21 cellular contexts compared by ENCODE assay signal in genomic region chr5:30041831-30042385, GRCh38.
DNase-seq lines count a peak whose midpoint lies in the region; ATAC-seq and TF ChIP-seq lines count a peak whose summit lies in the region.
"Had no signal": no experiment of that assay in that cellular context is flagged by ENCODE, and none has a peak within 500 bp of the region (broad histone marks: within the 10 kb centered on the region; RNA-seq: fewer than 3 reads in every experiment).

No MANE protein-coding gene starts in this region.

- no peaks in the 10 kb centered on the region for H3K27me3 Mint-ChIP-seq in MCF 10A (ENCODE audit: insufficient read depth, unreplicated experiment)

- no peak overlapping the region for H3K9ac ChIP-seq in mammary epithelial cell (ENCODE audit: insufficient read depth, low read length)
- H3K9ac ChIP-seq: GM23248, KMS-11 had no signal

- H3K4me1 ChIP-seq in mammary epithelial cell (ENCODE audit: insufficient read depth, low read length) (no peaks in the 10 kb centered on the region), osteoblast (ENCODE audit: insufficient read depth, low read length) (no peaks in the 10 kb centered on the region)
- H3K4me1 ChIP-seq: SJCRH30 had no signal

- CTCF ChIA-PET in MCF 10A (lab: Yijun Ruan, JAX) (interaction anchor here (0.5 to 3.8 kb wide), 15 partner anchors 12 to 1190 kb away, joined by 3 to 62 read pairs (median 4); no protein-coding TSS in a partner anchor), mammary epithelial cell (lab: Charles Lee; ENCODE audit: low non-redundant PET) (no interaction called here)

- BruUV-seq in MCF 10A (replicated peaks; lab: Mats Ljungman, UMichigan) (no TSS peak), mammary epithelial cell (replicated peaks; lab: Mats Ljungman, UMichigan) (no TSS peak)

- no peaks in the 10 kb centered on the region for H3K79me2 ChIP-seq in mammary epithelial cell (ENCODE audit: insufficient read depth, low read length)
- no peaks in the 10 kb centered on the region for H3K79me2 ChIP-seq in osteoblast (ENCODE audit: insufficient read depth, low read length)

- 53% methylated on average over 7 of the region's 7 CpGs for WGBS in mammary epithelial cell (ENCODE audit: low coverage, missing lambda C conversion rate)

- dilution Hi-C loops in mammary epithelial cell (cut with HindIII; ENCODE audit: low sequenced_read_pairs): no loop called here

- H3K27ac Mint-ChIP-seq in MCF 10A (ENCODE audit: low read depth, unreplicated experiment): peak overlapping the region; percentile 60

- DNase-seq in MCF 10A (ENCODE audit: unreplicated experiment): no peak
- DNase-seq in mammary epithelial cell: no peak
- DNase-seq in SW480 (ENCODE audit: low spot score): peak; percentile 33
- peak; percentile 2 for DNase-seq in osteoblast (ENCODE audit: insufficient read length, low spot score, missing footprints)
- no peak for DNase-seq in SKM-1 (lab: John Stamatoyannopoulos, UW; ENCODE audit: unreplicated experiment)
- no peak for DNase-seq in D341Med (ENCODE audit: low spot score)
- no peak for DNase-seq in NCI-H2029 (lab: John Stamatoyannopoulos, UW)
- DNase-seq: DMS79, GM23248, IMR-90, NCI-H1105, NCI-H1694, NCI-H2081 treated with DMSO at 0.1 percent for 48 hours, NCI-H2171 treated with DMSO at 0.1 percent for 48 hours, NCI-H526, SJCRH30 had no signal

- in situ Hi-C loops in mammary epithelial cell (cut with MboI; ENCODE audit: low sequenced_read_pairs in 2 of 2): no loop called here

- H3K4me3 ChIP-seq in mammary epithelial cell (replicated peaks in 1 of 3; ENCODE audit: insufficient read depth in 1 of 3, low read depth in 2 of 3, low read length in 3 of 3): no peak overlapping the region
- no peak overlapping the region for H3K4me3 ChIP-seq in osteoblast (ENCODE audit: insufficient read depth, low read length)
- H3K4me3 ChIP-seq: GM23248, HAP-1, SJCRH30 had no signal

- no peak overlapping the region for H3K4me3 Mint-ChIP-seq in MCF 10A (ENCODE audit: unreplicated experiment)

- no peak for TF ChIP-seq CTCF in MCF 10A (IDR thresholded peaks at IDR 0.05; ENCODE audit: unreplicated experiment)
- TF ChIP-seq CTCF in mammary epithelial cell (conservative IDR thresholded peaks at IDR 0.05 in 1 of 2, IDR thresholded peaks at IDR 0.05 in 1 of 2; ENCODE audit: extremely low read depth in 1 of 2, insufficient read depth in 1 of 2, low read depth in 1 of 2, low read length in 2 of 2): no peak
- no peak for TF ChIP-seq CTCF in osteoblast (IDR thresholded peaks at IDR 0.05; ENCODE audit: extremely low read depth, low read depth, low read length)

- peaks cover 16% of the 10 kb centered on the region for H3K9me3 ChIP-seq in mammary epithelial cell (replicated peaks; ENCODE audit: insufficient read depth, low read length)
- H3K9me3 ChIP-seq in osteoblast (ENCODE audit: low read depth, low read length): no peaks in the 10 kb centered on the region
- H3K9me3 ChIP-seq: HAP-1, SJCRH30 had no signal

- H3K4me1 Mint-ChIP-seq in MCF 10A (ENCODE audit: insufficient read depth, unreplicated experiment): peaks cover 8% of the 10 kb centered on the region

- intact Hi-C loops in MCF 10A (cut with micrococcal nuclease): loop anchor here (2.0 kb wide), 1 partner anchor 359 kb away; no protein-coding TSS in a partner anchor
- intact Hi-C loops in mammary epithelial cell (cut with micrococcal nuclease): no loop called here

- ATAC-seq in HG03460 (IDR thresholded peaks at IDR 0.05; ENCODE audit: unreplicated experiment): no peak

- H3K27me3 ChIP-seq in mammary epithelial cell (ENCODE audit: insufficient read depth, low read length) (no peaks in the 10 kb centered on the region), osteoblast (ENCODE audit: insufficient read depth, low read length) (no peaks in the 10 kb centered on the region)
- H3K27me3 ChIP-seq: SJCRH30 had no signal

- no peak overlapping the region for H3K27ac ChIP-seq in mammary epithelial cell (ENCODE audit: insufficient read depth, low read depth, low read length)
- H3K27ac ChIP-seq in osteoblast (ENCODE audit: low read depth, low read length): no peak overlapping the region
- H3K27ac ChIP-seq: C4-2B, GM23248, KMS-11, RWPE1, SJCRH30 had no signal

- H3K4me2 ChIP-seq in mammary epithelial cell (ENCODE audit: insufficient read depth, low read depth, low read length) (no peak overlapping the region), osteoblast (ENCODE audit: insufficient read depth, low read length) (no peak overlapping the region)
- H3K4me2 ChIP-seq: KMS-11 had no signal

- H3K36me3 ChIP-seq in mammary epithelial cell (ENCODE audit: insufficient read depth, low read length) (no peaks in the 10 kb centered on the region), osteoblast (ENCODE audit: insufficient read depth, low read length) (no peaks in the 10 kb centered on the region)
- H3K36me3 ChIP-seq: HAP-1, SJCRH30 had no signal

- no peaks in the 10 kb centered on the region for H3K36me3 Mint-ChIP-seq in MCF 10A (ENCODE audit: insufficient read depth, unreplicated experiment)

- H4K20me1 ChIP-seq in mammary epithelial cell (ENCODE audit: insufficient read depth, low read length) (no peaks in the 10 kb centered on the region), osteoblast (ENCODE audit: insufficient read depth, low read length) (no peaks in the 10 kb centered on the region)

- no peaks in the 10 kb centered on the region for H3K9me3 Mint-ChIP-seq in MCF 10A (ENCODE audit: unreplicated experiment)

- POLR2A ChIA-PET in MCF 10A (lab: Yijun Ruan, JAX): no interaction called here

- H2AFZ ChIP-seq in mammary epithelial cell (ENCODE audit: low read depth, low read length) (no peak overlapping the region), osteoblast (ENCODE audit: low read length) (no peak overlapping the region)
- H2AFZ ChIP-seq: GM23248 had no signal

Comparison
In these comparisons a context has a peak if more than half of its experiments do, and no peak if none do; other contexts are left out.
1. DNase-seq: peak in SW480 (single experiment) and osteoblast (single experiment); none in MCF 10A (single experiment), mammary epithelial cell (single experiment), SKM-1 (single experiment), D341Med (single experiment) and NCI-H2029 (single experiment).